Comparison of ENCODE assay signal across 8 cellular contexts in the genomic region with DNA sequence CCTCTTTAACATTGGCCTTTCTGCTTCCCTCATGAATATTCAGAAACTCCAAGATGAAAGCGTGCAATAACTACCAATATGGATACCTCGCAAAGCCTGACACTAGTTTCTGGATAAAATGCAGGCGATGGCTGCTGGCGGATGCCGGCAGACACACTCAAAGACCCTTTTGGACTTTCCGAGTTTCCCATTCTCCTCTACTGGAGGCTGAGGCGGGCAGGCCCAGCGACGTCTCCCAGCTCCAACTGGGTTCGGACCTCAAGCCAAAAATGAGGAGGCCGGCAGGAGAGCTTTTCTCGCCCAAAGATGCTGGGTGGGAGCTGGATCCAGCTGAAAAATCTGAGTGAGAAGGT. TPM values are rescaled to one million over a fixed set of nuclear protein-coding genes. Genes with fewer than 3 reads are reported as not detected.
DNase-seq lines count a peak whose midpoint lies in the region; ATAC-seq, FAIRE-seq and TF ChIP-seq lines count a peak whose summit lies in the region.

No MANE protein-coding gene starts in this region.

- no peaks in the 10 kb centered on the region for H3K9me1 ChIP-seq in keratinocyte (ENCODE audit: control insufficient read depth, extremely low read depth, insufficient read depth, low read length)

- peak overlapping the region; percentile 80 for H3K9ac ChIP-seq in keratinocyte (ENCODE audit: control insufficient read depth, extremely low read depth, insufficient read depth, low read length)

- H3K36me3 ChIP-seq in ascending aorta (no peaks in the 10 kb centered on the region), keratinocyte (ENCODE audit: control insufficient read depth in 2 of 2, extremely low read depth in 1 of 2, insufficient read depth in 2 of 2, low read length in 2 of 2) (no peaks in the 10 kb centered on the region)

- dilution Hi-C loops in keratinocyte (cut with MboI; ENCODE audit: extremely low pct_ligation_motif_present, low sequenced_read_pairs) = no loop called here

- H3K9me3 ChIP-seq in ascending aorta = no peaks in the 10 kb centered on the region
- no peaks in the 10 kb centered on the region for H3K9me3 ChIP-seq in keratinocyte (ENCODE audit: control insufficient read depth, low read depth, low read length)

- peak overlapping the region; percentile 24 for H2AFZ ChIP-seq in keratinocyte (ENCODE audit: control insufficient read depth, low read length)

- TF ChIP-seq CTCF in HFF-Myc (IDR thresholded peaks at IDR 0.05; ENCODE audit: low read depth, low read length, missing control alignments) = no peak
- TF ChIP-seq CTCF in ascending aorta (IDR thresholded peaks at IDR 0.05) = no peak
- no peak for TF ChIP-seq CTCF in keratinocyte (optimal IDR thresholded peaks at IDR 0.05 in 1 of 3, IDR thresholded peaks at IDR 0.05 in 1 of 3, conservative IDR thresholded peaks at IDR 0.05 in 1 of 3; ENCODE audit: extremely low read depth in 1 of 3, insufficient read depth in 2 of 3, low read length in 3 of 3)

- intact Hi-C loops in ascending aorta (cut with DNase I) = loop anchor here (1.0 to 10.0 kb wide), 6 partner anchors 44 to 388 kb away; a partner anchor contains a TSS

- H3K4me3 ChIP-seq in HFF-Myc (replicated peaks; ENCODE audit: low read depth, low read length) (peak overlapping the region; percentile 40), ascending aorta (peak overlapping the region; percentile 63 to 98), keratinocyte (ENCODE audit: control insufficient read depth in 2 of 3, extremely low read depth in 1 of 3, insufficient read depth in 2 of 3, low read depth in 1 of 3, low read length in 3 of 3) (peak overlapping the region in 1 of 3 experiments; percentile 96)

- H3K4me2 ChIP-seq in keratinocyte (ENCODE audit: control insufficient read depth, extremely low read depth, insufficient read depth, low read depth, low read length) = peak overlapping the region; percentile 58

- H3K36me3 Mint-ChIP-seq in stimulated activated memory B cell treated with anti-CD40 and anti-IgM and Interleukin-4, amounts not matched to agents 10 μg/mL and 1 μg/mL and 100 μg/mL, for 72 hours = no peaks in the 10 kb centered on the region

- peaks cover 7 to 8% of the 10 kb centered on the region in 2 donors for H3K4me1 ChIP-seq in ascending aorta
- peaks cover 15% of the 10 kb centered on the region for H3K4me1 ChIP-seq in keratinocyte (ENCODE audit: control insufficient read depth, extremely low read depth, insufficient read depth, low read length)

- no peak for FAIRE-seq in keratinocyte (lab: Jason Lieb, UNC)

- peak overlapping the region; percentile 85 for H3K4me3 Mint-ChIP-seq in stimulated activated memory B cell treated with anti-CD40 and anti-IgM and Interleukin-4, amounts not matched to agents 10 μg/mL and 1 μg/mL and 100 μg/mL, for 72 hours

- peak overlapping the region; percentile 51 for H3K27ac Mint-ChIP-seq in stimulated activated memory B cell treated with anti-CD40 and anti-IgM and Interleukin-4, amounts not matched to agents 10 μg/mL and 1 μg/mL and 100 μg/mL, for 72 hours

- H3K79me2 ChIP-seq in keratinocyte (ENCODE audit: control insufficient read depth, insufficient read depth, low read length) = peaks cover 39% of the 10 kb centered on the region

- peaks cover 15% of the 10 kb centered on the region for H3K4me1 Mint-ChIP-seq in stimulated activated memory B cell treated with anti-CD40 and anti-IgM and Interleukin-4, amounts not matched to agents 10 μg/mL and 1 μg/mL and 100 μg/mL, for 72 hours

- DNase-seq in HFF-Myc (ENCODE audit: extremely low read depth, low read depth) (no peak), ascending aorta (ENCODE audit: low spot score in 2 of 2) (no peak), keratinocyte (ENCODE audit: low read depth, low spot score) (no peak), SK-N-DZ (ENCODE audit: low spot score) (no peak), SW 1271 (lab: John Stamatoyannopoulos, UW) (no peak), KG1 (lab: John Stamatoyannopoulos, UW) (no peak)

- H3K27me3 ChIP-seq in ascending aorta (no peaks in the 10 kb centered on the region), keratinocyte (ENCODE audit: control insufficient read depth, extremely low read depth, insufficient read depth, low read length) (no peaks in the 10 kb centered on the region)

- no peak for ATAC-seq in stimulated activated memory B cell treated with anti-CD40 and anti-IgM and Interleukin-4, amounts not matched to agents 10 μg/mL and 1 μg/mL and 100 μg/mL, for 72 hours
- ATAC-seq in HG02840 (IDR thresholded peaks at IDR 0.05; ENCODE audit: low FRiP score, unreplicated experiment) = no peak

- H3K27me3 Mint-ChIP-seq in stimulated activated memory B cell treated with anti-CD40 and anti-IgM and Interleukin-4, amounts not matched to agents 10 μg/mL and 1 μg/mL and 100 μg/mL, for 72 hours = peaks cover 64% of the 10 kb centered on the region

- H4K20me1 ChIP-seq in keratinocyte (ENCODE audit: control insufficient read depth, extremely low read depth, insufficient read depth, low read length) = no peaks in the 10 kb centered on the region

- no peaks in the 10 kb centered on the region for H3K9me3 Mint-ChIP-seq in stimulated activated memory B cell treated with anti-CD40 and anti-IgM and Interleukin-4, amounts not matched to agents 10 μg/mL and 1 μg/mL and 100 μg/mL, for 72 hours

- H3K27ac ChIP-seq in ascending aorta (peak overlapping the region; percentile 78 to 96), keratinocyte (ENCODE audit: control insufficient read depth, insufficient read depth, low read length) (no peak overlapping the region)

RNA-seq across cellular contexts. Expression of a gene that starts 0.4 kb away (rescaled TPM):
- 58.4 TPM for total RNA-seq in ascending aorta
- 112 to 300 TPM (median 182 TPM) in 3 replicates for polyA plus RNA-seq in keratinocyte
- polyA plus RNA-seq in keratinocyte (2011; ENCODE audit: low read depth) = 54.1 TPM
- polyA plus RNA-seq in keratinocyte (2011; cell fraction: cytosol; rRNA removed) = 245 and 248 TPM in 2 replicates
- polyA plus RNA-seq in keratinocyte (2011; cell fraction: nucleus; rRNA removed) = 135 and 137 TPM in 2 replicates
- polyA plus RNA-seq in keratinocyte (2012; ENCODE audit: low replicate concordance) = 55.1 and 228 TPM in 2 replicates
- polyA minus RNA-seq in keratinocyte = 68.8 to 119 TPM (median 113 TPM) in 3 replicates
- 88.8 TPM for polyA minus RNA-seq in keratinocyte (2011; cell fraction: cytosol; rRNA and poly(A)+ RNA removed)
- polyA minus RNA-seq in keratinocyte (2011; cell fraction: nucleus; rRNA and poly(A)+ RNA removed) = 18.7 and 42.8 TPM in 2 replicates
- 3.9 and 4.6 TPM in 2 replicates for polyA plus RNA-seq in SK-N-DZ (2014; cell fraction: cytosol; rRNA removed)
- polyA plus RNA-seq in SK-N-DZ (2014; cell fraction: nucleus; rRNA removed) = 1.6 and 1.9 TPM in 2 replicates
